1 cellular context compared by ENCODE assay signal in the genomic region with DNA sequence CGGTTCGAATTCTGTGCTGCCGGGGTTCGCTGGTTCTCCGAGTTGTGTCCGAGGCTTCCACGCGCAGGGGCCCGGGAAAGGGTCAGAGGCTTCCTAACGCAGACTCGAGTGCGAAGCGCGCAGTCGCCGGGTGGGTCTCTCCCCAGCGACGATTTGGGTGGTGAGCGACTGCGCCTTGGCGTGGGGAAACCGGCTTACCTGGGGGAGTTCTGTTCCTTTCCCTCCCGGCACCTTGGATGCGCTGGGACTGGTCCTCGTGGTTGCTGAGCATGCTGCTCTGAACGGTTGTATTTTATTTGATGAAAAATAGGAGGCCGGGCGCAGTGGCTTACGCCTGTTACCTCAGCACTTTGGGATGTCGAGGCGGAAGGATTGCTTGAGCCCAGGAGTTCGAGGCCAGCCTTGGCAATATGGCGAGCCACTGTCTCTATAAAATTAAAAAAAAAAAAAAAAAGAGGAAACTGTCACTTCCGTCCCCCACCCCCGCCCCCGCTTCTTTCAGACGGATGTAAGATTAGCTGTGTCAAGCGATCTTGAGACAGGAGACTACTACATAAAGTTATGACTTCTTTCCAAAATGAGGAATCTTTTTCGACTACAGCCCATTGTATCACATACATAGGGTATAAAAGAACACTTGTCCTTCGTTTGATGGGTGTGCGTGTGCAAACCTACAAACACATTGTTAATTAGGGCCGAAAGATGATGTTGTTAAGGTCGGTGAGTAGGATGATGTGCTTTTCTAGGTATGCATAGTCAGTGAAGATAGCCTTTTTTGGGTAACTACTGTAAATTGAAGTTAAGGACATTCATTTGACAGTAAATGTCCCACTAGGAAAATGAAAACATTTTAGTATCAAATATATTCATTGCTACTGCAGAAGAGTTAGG.
A peak's percentile ranks its signal among the peaks of the same experiment; 100 is the strongest.
TF ChIP-seq lines count a peak whose summit lies in the region.

A gene with protein sequence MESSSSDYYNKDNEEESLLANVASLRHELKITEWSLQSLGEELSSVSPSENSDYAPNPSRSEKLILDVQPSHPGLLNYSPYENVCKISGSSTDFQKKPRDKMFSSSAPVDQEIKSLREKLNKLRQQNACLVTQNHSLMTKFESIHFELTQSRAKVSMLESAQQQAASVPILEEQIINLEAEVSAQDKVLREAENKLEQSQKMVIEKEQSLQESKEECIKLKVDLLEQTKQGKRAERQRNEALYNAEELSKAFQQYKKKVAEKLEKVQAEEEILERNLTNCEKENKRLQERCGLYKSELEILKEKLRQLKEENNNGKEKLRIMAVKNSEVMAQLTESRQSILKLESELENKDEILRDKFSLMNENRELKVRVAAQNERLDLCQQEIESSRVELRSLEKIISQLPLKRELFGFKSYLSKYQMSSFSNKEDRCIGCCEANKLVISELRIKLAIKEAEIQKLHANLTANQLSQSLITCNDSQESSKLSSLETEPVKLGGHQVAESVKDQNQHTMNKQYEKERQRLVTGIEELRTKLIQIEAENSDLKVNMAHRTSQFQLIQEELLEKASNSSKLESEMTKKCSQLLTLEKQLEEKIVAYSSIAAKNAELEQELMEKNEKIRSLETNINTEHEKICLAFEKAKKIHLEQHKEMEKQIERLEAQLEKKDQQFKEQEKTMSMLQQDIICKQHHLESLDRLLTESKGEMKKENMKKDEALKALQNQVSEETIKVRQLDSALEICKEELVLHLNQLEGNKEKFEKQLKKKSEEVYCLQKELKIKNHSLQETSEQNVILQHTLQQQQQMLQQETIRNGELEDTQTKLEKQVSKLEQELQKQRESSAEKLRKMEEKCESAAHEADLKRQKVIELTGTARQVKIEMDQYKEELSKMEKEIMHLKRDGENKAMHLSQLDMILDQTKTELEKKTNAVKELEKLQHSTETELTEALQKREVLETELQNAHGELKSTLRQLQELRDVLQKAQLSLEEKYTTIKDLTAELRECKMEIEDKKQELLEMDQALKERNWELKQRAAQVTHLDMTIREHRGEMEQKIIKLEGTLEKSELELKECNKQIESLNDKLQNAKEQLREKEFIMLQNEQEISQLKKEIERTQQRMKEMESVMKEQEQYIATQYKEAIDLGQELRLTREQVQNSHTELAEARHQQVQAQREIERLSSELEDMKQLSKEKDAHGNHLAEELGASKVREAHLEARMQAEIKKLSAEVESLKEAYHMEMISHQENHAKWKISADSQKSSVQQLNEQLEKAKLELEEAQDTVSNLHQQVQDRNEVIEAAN (N-terminal part only) (plus strand): TSS at position 2 of the 891 bp plus-strand sequence. CDS start 2,638 bp downstream, outside the sequence.

TF ChIP-seq in HEK293, 187 proteins besides CTCF, POLR2A, EP300 and RAD21 (continued from another document and continues in another):
- TF ChIP-seq, protein P1, sequence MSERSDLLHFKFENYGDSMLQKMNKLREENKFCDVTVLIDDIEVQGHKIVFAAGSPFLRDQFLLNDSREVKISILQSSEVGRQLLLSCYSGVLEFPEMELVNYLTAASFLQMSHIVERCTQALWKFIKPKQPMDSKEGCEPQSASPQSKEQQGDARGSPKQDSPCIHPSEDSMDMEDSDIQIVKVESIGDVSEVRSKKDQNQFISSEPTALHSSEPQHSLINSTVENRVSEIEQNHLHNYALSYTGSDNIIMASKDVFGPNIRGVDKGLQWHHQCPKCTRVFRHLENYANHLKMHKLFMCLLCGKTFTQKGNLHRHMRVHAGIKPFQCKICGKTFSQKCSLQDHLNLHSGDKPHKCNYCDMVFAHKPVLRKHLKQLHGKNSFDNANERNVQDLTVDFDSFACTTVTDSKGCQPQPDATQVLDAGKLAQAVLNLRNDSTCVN (tag by site-specific recombination; optimal IDR thresholded peaks at IDR 0.05): peak; percentile 77
- TF ChIP-seq, protein P2, sequence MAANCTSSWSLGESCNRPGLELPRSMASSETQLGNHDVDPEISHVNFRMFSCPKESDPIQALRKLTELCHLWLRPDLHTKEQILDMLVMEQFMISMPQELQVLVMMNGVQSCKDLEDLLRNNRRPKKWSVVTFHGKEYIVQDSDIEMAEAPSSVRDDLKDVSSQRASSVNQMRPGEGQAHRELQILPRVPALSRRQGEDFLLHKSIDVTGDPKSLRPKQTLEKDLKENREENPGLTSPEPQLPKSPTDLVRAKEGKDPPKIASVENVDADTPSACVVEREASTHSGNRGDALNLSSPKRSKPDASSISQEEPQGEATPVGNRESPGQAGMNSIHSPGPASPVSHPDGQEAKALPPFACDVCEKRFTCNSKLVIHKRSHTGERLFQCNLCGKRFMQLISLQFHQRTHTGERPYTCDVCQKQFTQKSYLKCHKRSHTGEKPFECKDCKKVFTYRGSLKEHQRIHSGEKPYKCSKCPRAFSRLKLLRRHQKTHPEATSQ (tag by site-specific recombination; IDR thresholded peaks at IDR 0.05): no peak
- TF ChIP-seq ZNF621 (tag by site-specific recombination; IDR thresholded peaks at IDR 0.05) (no peak), ZBTB20 (tag by site-specific recombination; IDR thresholded peaks at IDR 0.05) (peak; percentile 99), ZXDB (tag by site-specific recombination; IDR thresholded peaks at IDR 0.05) (peak; percentile 26; the same call in 1 of the 2 replicates), ZNF121 (tag by site-specific recombination; IDR thresholded peaks at IDR 0.05) (no peak), ZNF501 (tag by site-specific recombination; IDR thresholded peaks at IDR 0.05) (peak; percentile 58), ZSCAN23 (tag by site-specific recombination; IDR thresholded peaks at IDR 0.05) (no peak), ZNF707 (tag by site-specific recombination; IDR thresholded peaks at IDR 0.05) (no peak), ZFP37 (tag by site-specific recombination; IDR thresholded peaks at IDR 0.05) (peak; percentile 33; the same call in 1 of the 2 replicates), ZNF830 (tag by site-specific recombination; IDR thresholded peaks at IDR 0.05; ENCODE audit: low read depth) (no peak), ZNF114 (tag by site-specific recombination; IDR thresholded peaks at IDR 0.05) (no peak), WT1 (tag by site-specific recombination; IDR thresholded peaks at IDR 0.05) (peak; percentile 22; the same call in 1 of the 2 replicates), ZNF140 (tag by site-specific recombination; IDR thresholded peaks at IDR 0.05) (no peak), ZNF23 (tag by site-specific recombination; IDR thresholded peaks at IDR 0.05; ENCODE audit: borderline replicate concordance) (no peak), ZNF677 (tag by site-specific recombination; IDR thresholded peaks at IDR 0.05) (no peak), ZNF416 (tag by site-specific recombination; IDR thresholded peaks at IDR 0.05) (no peak)
- TF ChIP-seq, protein P3, sequence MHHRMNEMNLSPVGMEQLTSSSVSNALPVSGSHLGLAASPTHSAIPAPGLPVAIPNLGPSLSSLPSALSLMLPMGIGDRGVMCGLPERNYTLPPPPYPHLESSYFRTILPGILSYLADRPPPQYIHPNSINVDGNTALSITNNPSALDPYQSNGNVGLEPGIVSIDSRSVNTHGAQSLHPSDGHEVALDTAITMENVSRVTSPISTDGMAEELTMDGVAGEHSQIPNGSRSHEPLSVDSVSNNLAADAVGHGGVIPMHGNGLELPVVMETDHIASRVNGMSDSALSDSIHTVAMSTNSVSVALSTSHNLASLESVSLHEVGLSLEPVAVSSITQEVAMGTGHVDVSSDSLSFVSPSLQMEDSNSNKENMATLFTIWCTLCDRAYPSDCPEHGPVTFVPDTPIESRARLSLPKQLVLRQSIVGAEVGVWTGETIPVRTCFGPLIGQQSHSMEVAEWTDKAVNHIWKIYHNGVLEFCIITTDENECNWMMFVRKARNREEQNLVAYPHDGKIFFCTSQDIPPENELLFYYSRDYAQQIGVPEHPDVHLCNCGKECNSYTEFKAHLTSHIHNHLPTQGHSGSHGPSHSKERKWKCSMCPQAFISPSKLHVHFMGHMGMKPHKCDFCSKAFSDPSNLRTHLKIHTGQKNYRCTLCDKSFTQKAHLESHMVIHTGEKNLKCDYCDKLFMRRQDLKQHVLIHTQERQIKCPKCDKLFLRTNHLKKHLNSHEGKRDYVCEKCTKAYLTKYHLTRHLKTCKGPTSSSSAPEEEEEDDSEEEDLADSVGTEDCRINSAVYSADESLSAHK (tag by site-specific recombination; IDR thresholded peaks at IDR 0.05): no peak
- TF ChIP-seq, protein P4, sequence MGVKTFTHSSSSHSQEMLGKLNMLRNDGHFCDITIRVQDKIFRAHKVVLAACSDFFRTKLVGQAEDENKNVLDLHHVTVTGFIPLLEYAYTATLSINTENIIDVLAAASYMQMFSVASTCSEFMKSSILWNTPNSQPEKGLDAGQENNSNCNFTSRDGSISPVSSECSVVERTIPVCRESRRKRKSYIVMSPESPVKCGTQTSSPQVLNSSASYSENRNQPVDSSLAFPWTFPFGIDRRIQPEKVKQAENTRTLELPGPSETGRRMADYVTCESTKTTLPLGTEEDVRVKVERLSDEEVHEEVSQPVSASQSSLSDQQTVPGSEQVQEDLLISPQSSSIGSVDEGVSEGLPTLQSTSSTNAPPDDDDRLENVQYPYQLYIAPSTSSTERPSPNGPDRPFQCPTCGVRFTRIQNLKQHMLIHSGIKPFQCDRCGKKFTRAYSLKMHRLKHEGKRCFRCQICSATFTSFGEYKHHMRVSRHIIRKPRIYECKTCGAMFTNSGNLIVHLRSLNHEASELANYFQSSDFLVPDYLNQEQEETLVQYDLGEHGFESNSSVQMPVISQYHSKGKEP (tag by site-specific recombination; IDR thresholded peaks at IDR 0.05): no peak
- TF ChIP-seq, protein P5, sequence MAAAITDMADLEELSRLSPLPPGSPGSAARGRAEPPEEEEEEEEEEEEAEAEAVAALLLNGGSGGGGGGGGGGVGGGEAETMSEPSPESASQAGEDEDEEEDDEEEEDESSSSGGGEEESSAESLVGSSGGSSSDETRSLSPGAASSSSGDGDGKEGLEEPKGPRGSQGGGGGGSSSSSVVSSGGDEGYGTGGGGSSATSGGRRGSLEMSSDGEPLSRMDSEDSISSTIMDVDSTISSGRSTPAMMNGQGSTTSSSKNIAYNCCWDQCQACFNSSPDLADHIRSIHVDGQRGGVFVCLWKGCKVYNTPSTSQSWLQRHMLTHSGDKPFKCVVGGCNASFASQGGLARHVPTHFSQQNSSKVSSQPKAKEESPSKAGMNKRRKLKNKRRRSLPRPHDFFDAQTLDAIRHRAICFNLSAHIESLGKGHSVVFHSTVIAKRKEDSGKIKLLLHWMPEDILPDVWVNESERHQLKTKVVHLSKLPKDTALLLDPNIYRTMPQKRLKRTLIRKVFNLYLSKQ (tag by site-specific recombination; IDR thresholded peaks at IDR 0.05; ENCODE audit: borderline replicate concordance): no peak
- TF ChIP-seq, protein P6, sequence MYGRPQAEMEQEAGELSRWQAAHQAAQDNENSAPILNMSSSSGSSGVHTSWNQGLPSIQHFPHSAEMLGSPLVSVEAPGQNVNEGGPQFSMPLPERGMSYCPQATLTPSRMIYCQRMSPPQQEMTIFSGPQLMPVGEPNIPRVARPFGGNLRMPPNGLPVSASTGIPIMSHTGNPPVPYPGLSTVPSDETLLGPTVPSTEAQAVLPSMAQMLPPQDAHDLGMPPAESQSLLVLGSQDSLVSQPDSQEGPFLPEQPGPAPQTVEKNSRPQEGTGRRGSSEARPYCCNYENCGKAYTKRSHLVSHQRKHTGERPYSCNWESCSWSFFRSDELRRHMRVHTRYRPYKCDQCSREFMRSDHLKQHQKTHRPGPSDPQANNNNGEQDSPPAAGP (tag by site-specific recombination; IDR thresholded peaks at IDR 0.05): peak; percentile 62; the same call in 1 of the 2 replicates
- TF ChIP-seq, protein P7, sequence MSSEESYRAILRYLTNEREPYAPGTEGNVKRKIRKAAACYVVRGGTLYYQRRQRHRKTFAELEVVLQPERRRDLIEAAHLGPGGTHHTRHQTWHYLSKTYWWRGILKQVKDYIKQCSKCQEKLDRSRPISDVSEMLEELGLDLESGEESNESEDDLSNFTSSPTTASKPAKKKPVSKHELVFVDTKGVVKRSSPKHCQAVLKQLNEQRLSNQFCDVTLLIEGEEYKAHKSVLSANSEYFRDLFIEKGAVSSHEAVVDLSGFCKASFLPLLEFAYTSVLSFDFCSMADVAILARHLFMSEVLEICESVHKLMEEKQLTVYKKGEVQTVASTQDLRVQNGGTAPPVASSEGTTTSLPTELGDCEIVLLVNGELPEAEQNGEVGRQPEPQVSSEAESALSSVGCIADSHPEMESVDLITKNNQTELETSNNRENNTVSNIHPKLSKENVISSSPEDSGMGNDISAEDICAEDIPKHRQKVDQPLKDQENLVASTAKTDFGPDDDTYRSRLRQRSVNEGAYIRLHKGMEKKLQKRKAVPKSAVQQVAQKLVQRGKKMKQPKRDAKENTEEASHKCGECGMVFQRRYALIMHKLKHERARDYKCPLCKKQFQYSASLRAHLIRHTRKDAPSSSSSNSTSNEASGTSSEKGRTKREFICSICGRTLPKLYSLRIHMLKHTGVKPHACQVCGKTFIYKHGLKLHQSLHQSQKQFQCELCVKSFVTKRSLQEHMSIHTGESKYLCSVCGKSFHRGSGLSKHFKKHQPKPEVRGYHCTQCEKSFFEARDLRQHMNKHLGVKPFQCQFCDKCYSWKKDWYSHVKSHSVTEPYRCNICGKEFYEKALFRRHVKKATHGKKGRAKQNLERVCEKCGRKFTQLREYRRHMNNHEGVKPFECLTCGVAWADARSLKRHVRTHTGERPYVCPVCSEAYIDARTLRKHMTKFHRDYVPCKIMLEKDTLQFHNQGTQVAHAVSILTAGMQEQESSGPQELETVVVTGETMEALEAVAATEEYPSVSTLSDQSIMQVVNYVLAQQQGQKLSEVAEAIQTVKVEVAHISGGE (tag by site-specific recombination; conservative IDR thresholded peaks at IDR 0.05; ENCODE audit: low read depth): peak; percentile 72
- TF ChIP-seq, protein P8, sequence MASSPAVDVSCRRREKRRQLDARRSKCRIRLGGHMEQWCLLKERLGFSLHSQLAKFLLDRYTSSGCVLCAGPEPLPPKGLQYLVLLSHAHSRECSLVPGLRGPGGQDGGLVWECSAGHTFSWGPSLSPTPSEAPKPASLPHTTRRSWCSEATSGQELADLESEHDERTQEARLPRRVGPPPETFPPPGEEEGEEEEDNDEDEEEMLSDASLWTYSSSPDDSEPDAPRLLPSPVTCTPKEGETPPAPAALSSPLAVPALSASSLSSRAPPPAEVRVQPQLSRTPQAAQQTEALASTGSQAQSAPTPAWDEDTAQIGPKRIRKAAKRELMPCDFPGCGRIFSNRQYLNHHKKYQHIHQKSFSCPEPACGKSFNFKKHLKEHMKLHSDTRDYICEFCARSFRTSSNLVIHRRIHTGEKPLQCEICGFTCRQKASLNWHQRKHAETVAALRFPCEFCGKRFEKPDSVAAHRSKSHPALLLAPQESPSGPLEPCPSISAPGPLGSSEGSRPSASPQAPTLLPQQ (tag by site-specific recombination; IDR thresholded peaks at IDR 0.05): peak; percentile 27; the same call in 1 of the 2 replicates
